ENCODE assay signal across 9 cellular contexts in genomic region chr5:151699071-151699901, GRCh38. TPM values are rescaled to one million over a fixed set of nuclear protein-coding genes. Genes with fewer than 3 reads are reported as not detected.
DNase-seq lines count a peak whose midpoint lies in the region; ATAC-seq, FAIRE-seq and TF ChIP-seq lines count a peak whose summit lies in the region.
"Had no signal": no experiment of that assay in that cellular context is flagged by ENCODE, and none has a peak within 500 bp of the region (broad histone marks: within the 10 kb centered on the region; RNA-seq: fewer than 3 reads in every experiment).

No MANE protein-coding gene starts in this region.

- no peaks in the 10 kb centered on the region for H3K4me1 Mint-ChIP-seq in activated CD4-positive, alpha-beta T cell treated with anti-CD3 and anti-CD28 coated beads, Interleukin-2, amount 10 ng/mL, durations not matched to agents 7 days and 5 days
- no peaks in the 10 kb centered on the region for H3K4me1 Mint-ChIP-seq in CD8-positive, alpha-beta T cell (ENCODE audit: low read depth)

- TF ChIP-seq CTCF in coronary artery (IDR thresholded peaks at IDR 0.05) = no peak
- no peak for TF ChIP-seq CTCF in HepG2 (CRISPR knock-in tag; IDR thresholded peaks at IDR 0.05)
- no peak for TF ChIP-seq CTCF in thyroid gland (IDR thresholded peaks at IDR 0.05)
- TF ChIP-seq CTCF in CD8-positive, alpha-beta T cell (IDR thresholded peaks at IDR 0.05) = no peak

- H4K20me1 ChIP-seq in HepG2 (ENCODE audit: insufficient read depth, low read length) = no peaks in the 10 kb centered on the region

- DNase-seq in HTR-8/SVneo (ENCODE audit: insufficient read length, low spot score) (peak; percentile 85), coronary artery (ENCODE audit: low spot score) (peak; percentile 90), HepG2 (ENCODE audit: low spot score) (peak; percentile 52), thyroid gland (peak; percentile 65 to 74), Ammon's horn (ENCODE audit: low spot score) (no peak)
- no peak for DNase-seq in stimulated activated CD4-positive, alpha-beta T cell treated with anti-CD3 and anti-CD28 coated beads, Interleukin-2, amount 100 ng/mL, for 24 hours
- DNase-seq in activated CD4-positive, alpha-beta T cell treated with anti-CD3 and anti-CD28 coated beads, Interleukin-2, amount 10 ng/mL, durations not matched to agents 7 days and 5 days = no peak
- no peak for DNase-seq in CD8-positive, alpha-beta T cell
- DNase-seq: activated CD8-positive, alpha-beta memory T cell treated with anti-CD3 and anti-CD28 coated beads, Interleukin-2, amount 50 U/mL, for 4 hours had no signal

- TF ChIP-seq EP300 in HepG2 (IDR thresholded peaks at IDR 0.05; ENCODE audit: low read depth in 2 of 2, low read length in 2 of 2) (no peak), HepG2 (CRISPR knock-in tag; IDR thresholded peaks at IDR 0.05; ENCODE audit: borderline replicate concordance) (no peak)

- no peak for TF ChIP-seq RAD21 in HepG2 (CRISPR knock-in tag; IDR thresholded peaks at IDR 0.05)

- no peak overlapping the region for H2AFZ ChIP-seq in HepG2 (ENCODE audit: low read length)

- CTCF ChIA-PET in HepG2 (lab: Yijun Ruan, JAX; ENCODE audit: low intra/inter-chr PET ratio, low total read pairs) = no interaction called here
- CTCF ChIA-PET in activated CD4-positive, alpha-beta T cell treated with anti-CD3 and anti-CD28 coated beads, Interleukin-2, amount 10 ng/mL, durations not matched to agents 7 days and 5 days (lab: Charles Lee) = interaction anchor here (0.7 to 1.2 kb wide), 2 partner anchors 19 to 41 kb away, joined by 3 read pairs; no protein-coding TSS in a partner anchor
- CTCF ChIA-PET in CD8-positive, alpha-beta T cell (lab: Charles Lee) = interaction anchor here (1.4 kb wide), 1 partner anchor 8 kb away, joined by 4 read pairs; no protein-coding TSS in a partner anchor

- peak overlapping the region; percentile 20; the same call in 1 of the 2 replicates for H3K9ac ChIP-seq in HepG2 (ENCODE audit: insufficient read depth, low read depth, low read length)

- 56% methylated on average over 13 of the region's 13 CpGs for WGBS in HepG2 (ENCODE audit: low lambda C conversion rate)
- WGBS in thyroid gland, 2 donors = 51 to 62% methylated on average over 13 of the region's 13 CpGs

- peaks cover 78% of the 10 kb centered on the region for H3K4me1 ChIP-seq in HepG2 (ENCODE audit: insufficient read depth, low read length)
- peaks cover 9 to 31% of the 10 kb centered on the region in 2 donors for H3K4me1 ChIP-seq in thyroid gland
- no peaks in the 10 kb centered on the region for H3K4me1 ChIP-seq in CD8-positive, alpha-beta T cell (ENCODE audit: insufficient read depth, low read length)

- H3K27ac Mint-ChIP-seq in activated CD4-positive, alpha-beta T cell treated with anti-CD3 and anti-CD28 coated beads, Interleukin-2, amount 10 ng/mL, durations not matched to agents 7 days and 5 days = no peak overlapping the region
- no peak overlapping the region for H3K27ac Mint-ChIP-seq in CD8-positive, alpha-beta T cell

- in situ Hi-C loops in HepG2 (cut with HindIII; ENCODE audit: extremely low pct_ligation_motif_present, low pct_unique_long_range_greater_than_20kb) = no loop called here

- intact Hi-C loops in HepG2 (cut with micrococcal nuclease; ENCODE audit: unreplicated experiment) = no loop called here
- intact Hi-C loops in thyroid gland (cut with DNase I) = no loop called here
- intact Hi-C loops in CD8-positive, alpha-beta T cell (cut with DNase I, micrococcal nuclease) = no loop called here

- H3K4me3 Mint-ChIP-seq in activated CD4-positive, alpha-beta T cell treated with anti-CD3 and anti-CD28 coated beads, Interleukin-2, amount 10 ng/mL, durations not matched to agents 7 days and 5 days = no peak overlapping the region
- no peak overlapping the region for H3K4me3 Mint-ChIP-seq in CD8-positive, alpha-beta T cell

- POLR2A ChIA-PET in HepG2 (lab: Yijun Ruan, JAX) = interaction anchor here (0.7 kb wide), 1 partner anchor 15 kb away, joined by 3 read pairs; no protein-coding TSS in a partner anchor
- POLR2A ChIA-PET in activated CD4-positive, alpha-beta T cell treated with anti-CD3 and anti-CD28 coated beads, Interleukin-2, amount 10 ng/mL, durations not matched to agents 7 days and 5 days (lab: Charles Lee) = no interaction called here
- POLR2A ChIA-PET in CD8-positive, alpha-beta T cell (lab: Charles Lee) = no interaction called here

- H3K27me3 ChIP-seq in HepG2 (ENCODE audit: control insufficient read depth in 1 of 2, insufficient read depth in 2 of 2, low read length in 2 of 2) (no peaks in the 10 kb centered on the region), thyroid gland (no peaks in the 10 kb centered on the region)
- no peaks in the 10 kb centered on the region for H3K27me3 ChIP-seq in CD8-positive, alpha-beta T cell (ENCODE audit: insufficient read depth, low read length)

- H3K9me3 ChIP-seq in HepG2 (ENCODE audit: low read length) (no peaks in the 10 kb centered on the region), thyroid gland (no peaks in the 10 kb centered on the region)
- no peaks in the 10 kb centered on the region for H3K9me3 ChIP-seq in CD8-positive, alpha-beta T cell (ENCODE audit: low read length)

- H3K79me2 ChIP-seq in HepG2 (ENCODE audit: insufficient read depth, low read length) = no peaks in the 10 kb centered on the region

- H3K4me3 ChIP-seq in coronary artery = peak overlapping the region; percentile 11
- H3K4me3 ChIP-seq in HepG2 (replicated peaks in 1 of 3; ENCODE audit: insufficient read depth in 1 of 3, low read depth in 2 of 3, low read length in 3 of 3) = peak overlapping the region in 1 of 3 experiments; percentile 21; a peak in 2 of 6 replicates
- H3K4me3 ChIP-seq in thyroid gland (replicated peaks in 1 of 3) = no peak overlapping the region
- no peak overlapping the region for H3K4me3 ChIP-seq in CD8-positive, alpha-beta T cell (ENCODE audit: low read depth, low read length)

- H3K27me3 Mint-ChIP-seq in activated CD4-positive, alpha-beta T cell treated with anti-CD3 and anti-CD28 coated beads, Interleukin-2, amount 10 ng/mL, durations not matched to agents 7 days and 5 days = no peaks in the 10 kb centered on the region
- H3K27me3 Mint-ChIP-seq in CD8-positive, alpha-beta T cell (ENCODE audit: low read depth) = peaks cover 12% of the 10 kb centered on the region

- peak; percentile 48 for ATAC-seq in HepG2
- no peak for ATAC-seq in CD8-positive, alpha-beta T cell

- no peaks in the 10 kb centered on the region for H3K36me3 ChIP-seq in HepG2 (replicated peaks in 1 of 2; ENCODE audit: control insufficient read depth in 1 of 2, insufficient read depth in 2 of 2, low read length in 2 of 2)
- no peaks in the 10 kb centered on the region for H3K36me3 ChIP-seq in thyroid gland
- no peaks in the 10 kb centered on the region for H3K36me3 ChIP-seq in CD8-positive, alpha-beta T cell (ENCODE audit: insufficient read depth, low read length)

- H3K9me3 Mint-ChIP-seq in activated CD4-positive, alpha-beta T cell treated with anti-CD3 and anti-CD28 coated beads, Interleukin-2, amount 10 ng/mL, durations not matched to agents 7 days and 5 days = no peaks in the 10 kb centered on the region
- H3K9me3 Mint-ChIP-seq in CD8-positive, alpha-beta T cell = no peaks in the 10 kb centered on the region

- no TSS peak for BruUV-seq in HepG2 (replicated peaks; lab: Mats Ljungman, UMichigan)

- peak; percentile 91 for FAIRE-seq in HTR-8/SVneo (lab: Jason Lieb, UNC)
- FAIRE-seq in HepG2 (lab: Jason Lieb, UNC) = peak; percentile 42

- TF ChIP-seq POLR2A in HepG2 (IDR thresholded peaks at IDR 0.05; ENCODE audit: insufficient read depth in 1 of 2, low read depth in 2 of 2, low read length in 2 of 2) = no peak
- peak in 1 of 2 donors; percentile 32 for TF ChIP-seq POLR2A in thyroid gland (IDR thresholded peaks at IDR 0.05)

- H3K36me3 Mint-ChIP-seq in activated CD4-positive, alpha-beta T cell treated with anti-CD3 and anti-CD28 coated beads, Interleukin-2, amount 10 ng/mL, durations not matched to agents 7 days and 5 days (ENCODE audit: low read depth) = no peaks in the 10 kb centered on the region
- no peaks in the 10 kb centered on the region for H3K36me3 Mint-ChIP-seq in CD8-positive, alpha-beta T cell

- H3K27ac ChIP-seq in coronary artery = peak overlapping the region; percentile 79 to 88
- no peak overlapping the region for H3K27ac ChIP-seq in HepG2 (ENCODE audit: extremely low read length, insufficient read depth, low read length)
- H3K27ac ChIP-seq in thyroid gland = peak overlapping the region; percentile 73 to 77 (median 73)
- no peak overlapping the region for H3K27ac ChIP-seq in CD8-positive, alpha-beta T cell (ENCODE audit: low read depth, low read length)

- peak overlapping the region; percentile 50 for H3K4me2 ChIP-seq in HepG2 (ENCODE audit: low read depth, low read length)

RNA-seq across cellular contexts. Expression of gene SPARC, which starts 12.6 kb away (rescaled TPM):
- 75.5 and 192 TPM in 2 replicates for total RNA-seq in HepG2 (2016; rRNA removed; fragmentation: Illumina TruSeq; extraction: Trizol)
- total RNA-seq in HepG2 (2016; cell fraction: cytosol; rRNA removed; fragmentation: Illumina TruSeq; extraction: Trizol; ENCODE audit: low read depth) = 9.1 and 9.9 TPM in 2 replicates
- 71.7 and 190 TPM in 2 replicates for total RNA-seq in HepG2 (2016; cell fraction: insoluble cytoplasmic fraction; rRNA removed; fragmentation: Illumina TruSeq; extraction: Trizol)
- 37.6 and 38.8 TPM in 2 replicates for total RNA-seq in HepG2 (2016; cell fraction: membrane; rRNA removed; fragmentation: Illumina TruSeq; extraction: Trizol)
- total RNA-seq in HepG2 (2016; cell fraction: nucleus; rRNA removed; fragmentation: Illumina TruSeq; extraction: Trizol) = 149 and 175 TPM in 2 replicates
- polyA plus RNA-seq in HepG2 (2011; rRNA removed) = 65.0 and 76.7 TPM in 2 replicates
- 54.8 and 70.7 TPM in 2 replicates for polyA plus RNA-seq in HepG2 (2011; cell fraction: cytosol; rRNA removed)
- 37.4 and 43.1 TPM in 2 replicates for polyA plus RNA-seq in HepG2 (2011; cell fraction: nucleus; rRNA removed)
- polyA plus RNA-seq in HepG2 (2012) = 35.8 and 37.1 TPM in 2 replicates
- polyA plus RNA-seq in HepG2 (2016; cell fraction: cytosol; fragmentation: Illumina TruSeq; extraction: Trizol; ENCODE audit: low read depth) = 23.5 and 31.8 TPM in 2 replicates
- 109 and 123 TPM in 2 replicates for polyA plus RNA-seq in HepG2 (2016; cell fraction: insoluble cytoplasmic fraction; fragmentation: Illumina TruSeq; extraction: Trizol; ENCODE audit: low read depth)
- 43.6 and 45.2 TPM in 2 replicates for polyA plus RNA-seq in HepG2 (2016; cell fraction: membrane; fragmentation: Illumina TruSeq; extraction: Trizol; ENCODE audit: low read depth)
- polyA plus RNA-seq in HepG2 (2016; cell fraction: nucleus; fragmentation: Illumina TruSeq; extraction: Trizol; ENCODE audit: insufficient read depth, low read depth) = 354 and 386 TPM in 2 replicates
- polyA minus RNA-seq in HepG2 (2011; rRNA and poly(A)+ RNA removed; ENCODE audit: low replicate concordance) = 64.6 TPM in 1 of 2 replicates, not detected in the other
- polyA minus RNA-seq in HepG2 (2011; cell fraction: cytosol; rRNA and poly(A)+ RNA removed) = 30.4 and 42.5 TPM in 2 replicates
- 9.7 and 14.0 TPM in 2 replicates for polyA minus RNA-seq in HepG2 (2011; cell fraction: nucleus; rRNA and poly(A)+ RNA removed)
- 100 to 1,000 TPM; 302 to 327 (median 309) TPM for total RNA-seq in thyroid gland
- total RNA-seq in activated CD4-positive, alpha-beta T cell treated with anti-CD3 and anti-CD28 coated beads, Interleukin-2, amount 10 ng/mL, durations not matched to agents 7 days and 5 days = 1 to 10 TPM in 1 of 2 experiments, under 1 TPM in 1; 0.27 to 1.1 TPM
- under 1 TPM in 1 of 2 experiments, not detected in 1; 0.39 TPM for total RNA-seq in CD8-positive, alpha-beta T cell

RNA-seq across cellular contexts. Expression of gene ATOX1, which starts 59.1 kb away (rescaled TPM):
- total RNA-seq in HepG2 (2016; rRNA removed; fragmentation: Illumina TruSeq; extraction: Trizol) = 124 and 146 TPM in 2 replicates
- 55.4 and 83.7 TPM in 2 replicates for total RNA-seq in HepG2 (2016; cell fraction: cytosol; rRNA removed; fragmentation: Illumina TruSeq; extraction: Trizol; ENCODE audit: low read depth)
- total RNA-seq in HepG2 (2016; cell fraction: insoluble cytoplasmic fraction; rRNA removed; fragmentation: Illumina TruSeq; extraction: Trizol) = 123 and 144 TPM in 2 replicates
- total RNA-seq in HepG2 (2016; cell fraction: membrane; rRNA removed; fragmentation: Illumina TruSeq; extraction: Trizol) = 93.5 and 124 TPM in 2 replicates
- 49.1 and 52.7 TPM in 2 replicates for total RNA-seq in HepG2 (2016; cell fraction: nucleus; rRNA removed; fragmentation: Illumina TruSeq; extraction: Trizol)
- polyA plus RNA-seq in HepG2 (2011; rRNA removed) = 62.4 and 62.5 TPM in 2 replicates
- 113 and 180 TPM in 2 replicates for polyA plus RNA-seq in HepG2 (2011; cell fraction: cytosol; rRNA removed)
- polyA plus RNA-seq in HepG2 (2011; cell fraction: nucleus; rRNA removed) = 35.5 and 39.6 TPM in 2 replicates
- 92.4 and 93.3 TPM in 2 replicates for polyA plus RNA-seq in HepG2 (2012)
- 97.4 and 143 TPM in 2 replicates for polyA plus RNA-seq in HepG2 (2016; cell fraction: cytosol; fragmentation: Illumina TruSeq; extraction: Trizol; ENCODE audit: low read depth)
- polyA plus RNA-seq in HepG2 (2016; cell fraction: insoluble cytoplasmic fraction; fragmentation: Illumina TruSeq; extraction: Trizol; ENCODE audit: low read depth) = 209 and 219 TPM in 2 replicates
- 131 and 173 TPM in 2 replicates for polyA plus RNA-seq in HepG2 (2016; cell fraction: membrane; fragmentation: Illumina TruSeq; extraction: Trizol; ENCODE audit: low read depth)
- 113 and 116 TPM in 2 replicates for polyA plus RNA-seq in HepG2 (2016; cell fraction: nucleus; fragmentation: Illumina TruSeq; extraction: Trizol; ENCODE audit: insufficient read depth, low read depth)
- polyA minus RNA-seq in HepG2 (2011; rRNA and poly(A)+ RNA removed; ENCODE audit: low replicate concordance) = 66.0 and 83.2 TPM in 2 replicates
- 18.4 and 25.2 TPM in 2 replicates for polyA minus RNA-seq in HepG2 (2011; cell fraction: cytosol; rRNA and poly(A)+ RNA removed)
- 18.3 and 24.2 TPM in 2 replicates for polyA minus RNA-seq in HepG2 (2011; cell fraction: nucleus; rRNA and poly(A)+ RNA removed)
- 100 to 1,000 TPM in 3 of 4 donors, 10 to 100 TPM in 1; 73.4 to 236 (median 157) TPM for total RNA-seq in thyroid gland
- total RNA-seq in activated CD4-positive, alpha-beta T cell treated with anti-CD3 and anti-CD28 coated beads, Interleukin-2, amount 10 ng/mL, durations not matched to agents 7 days and 5 days = 10 to 100 TPM; 46.9 to 48.1 TPM
- total RNA-seq in CD8-positive, alpha-beta T cell = 10 to 100 TPM; 12.6 to 13.2 TPM

Comparison
In these comparisons a context has a peak if more than half of its experiments do, and no peak if none do; other contexts are left out.
1. DNase-seq: peak in HTR-8/SVneo (single experiment), coronary artery (single experiment), HepG2 (single experiment) and thyroid gland (2 of 2); none in stimulated activated CD4-positive, alpha-beta T cell treated with anti-CD3 and anti-CD28 coated beads, Interleukin-2, amount 100 ng/mL, for 24 hours (0 of 2), Ammon's horn (single experiment), activated CD4-positive, alpha-beta T cell treated with anti-CD3 and anti-CD28 coated beads, Interleukin-2, amount 10 ng/mL, durations not matched to agents 7 days and 5 days (single experiment) and CD8-positive, alpha-beta T cell (0 of 7).
2. H3K27ac ChIP-seq: peak in coronary artery (2 of 2) and thyroid gland (3 of 3); none in HepG2 (single experiment) and CD8-positive, alpha-beta T cell (single experiment).
3. RNA of gene SPARC, which starts 12.6 kb away (total RNA-seq): 302 to 327 TPM in thyroid gland and 9.1 to 192 TPM in HepG2; 0.27 to 1.1 TPM in activated CD4-positive, alpha-beta T cell treated with anti-CD3 and anti-CD28 coated beads, Interleukin-2, amount 10 ng/mL, durations not matched to agents 7 days and 5 days and 0.39 TPM in CD8-positive, alpha-beta T cell; every median in the first group is over 4 times any median in the second.